In the genomic region with DNA sequence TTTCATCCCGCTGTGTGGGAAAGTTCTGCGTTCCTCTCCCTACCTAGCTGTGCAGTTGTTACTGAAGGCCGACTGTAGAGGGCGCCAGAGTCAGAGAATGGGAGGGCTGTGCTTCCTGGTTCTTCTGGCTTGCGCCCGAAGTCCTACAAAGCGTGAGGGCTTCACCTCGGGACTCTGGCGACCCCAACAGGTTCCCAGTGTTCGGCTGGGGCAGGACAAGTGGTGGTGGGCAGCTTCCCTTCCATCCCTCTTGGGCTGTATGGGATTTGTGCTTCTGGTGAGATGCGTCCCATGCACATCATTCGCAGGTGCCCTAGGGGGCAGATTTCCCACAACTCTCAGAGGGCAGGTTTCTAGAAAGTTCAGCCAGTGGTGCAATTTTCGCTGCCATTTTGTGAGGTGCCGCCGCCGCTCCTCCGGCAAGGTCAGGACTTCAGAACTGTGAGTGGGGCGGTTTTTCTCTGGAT, we compare ENCODE assay signal across 8 cellular contexts. TPM values are rescaled to one million over a fixed set of nuclear protein-coding genes. Genes with fewer than 3 reads are reported as not detected.
A peak's percentile ranks its signal among the peaks of the same experiment; 100 is the strongest.
DNase-seq lines count a peak whose midpoint lies in the region; ATAC-seq and TF ChIP-seq lines count a peak whose summit lies in the region.

No MANE protein-coding gene starts in this region.

- no peaks in the 10 kb centered on the region for H3K9me3 ChIP-seq in ascending aorta

- H3K4me3 ChIP-seq in BJ (ENCODE audit: low read depth, low read length) (no peak overlapping the region), ascending aorta (no peak overlapping the region)

- H3K27me3 ChIP-seq in BJ (ENCODE audit: control insufficient read depth, insufficient read depth, low read length), result no peaks in the 10 kb centered on the region
- no peaks in the 10 kb centered on the region for H3K27me3 ChIP-seq in ascending aorta

- peak; percentile 52; the same call in 1 of the 2 replicates for TF ChIP-seq CTCF in BJ (IDR thresholded peaks at IDR 0.05; ENCODE audit: insufficient read depth, low read depth, low read length)
- peak in 2 of 3 experiments; percentile 6 to 27 for TF ChIP-seq CTCF in ascending aorta (IDR thresholded peaks at IDR 0.05)

- DNase-seq in BJ (ENCODE audit: low read depth) (no peak), NCI-H460 (ENCODE audit: extremely low read depth, low read depth) (peak; percentile 52), ascending aorta (ENCODE audit: low spot score in 2 of 2) (no peak), pons (ENCODE audit: low spot score) (peak; percentile 2), epidermal melanocyte (ENCODE audit: insufficient read length, low spot score) (no peak), DMS 273 (lab: John Stamatoyannopoulos, UW; ENCODE audit: unreplicated experiment) (no peak), NCI-H345 (lab: John Stamatoyannopoulos, UW) (no peak)

- CTCF ChIA-PET in BJ (lab: Yijun Ruan, JAX), result no interaction called here

- intact Hi-C loops in ascending aorta (cut with DNase I), result no loop called here

- no peaks in the 10 kb centered on the region for H3K4me1 ChIP-seq in ascending aorta

- POLR2A ChIA-PET in BJ (lab: Charles Lee), result no interaction called here

- H3K36me3 ChIP-seq in BJ (ENCODE audit: control insufficient read depth, insufficient read depth, low read length) (no peaks in the 10 kb centered on the region), ascending aorta (no peaks in the 10 kb centered on the region)

- ATAC-seq in GM19467 (IDR thresholded peaks at IDR 0.05; ENCODE audit: unreplicated experiment), result peak; percentile 58

- H3K27ac ChIP-seq in ascending aorta, result no peak overlapping the region

RNA-seq across cellular contexts. Expression of gene CT45A3, which starts 27.3 kb away (rescaled TPM):
- not detected in 2 replicates for polyA plus RNA-seq in BJ (2011; rRNA removed)
- not detected in 2 replicates for polyA minus RNA-seq in BJ (2011; rRNA and poly(A)+ RNA removed)
- not detected in 2 replicates for total RNA-seq in NCI-H460 (2014; rRNA removed; shearing (Covaris generic))
- not detected in 2 replicates for polyA plus RNA-seq in NCI-H460 (2014; cell fraction: nucleus; rRNA removed)
- total RNA-seq in ascending aorta, result not detected

RNA-seq across cellular contexts. Expression of gene CT45A1, which starts 27.3 kb away (rescaled TPM):
- not detected in 2 replicates for polyA plus RNA-seq in BJ (2011; rRNA removed)
- not detected in 2 replicates for polyA minus RNA-seq in BJ (2011; rRNA and poly(A)+ RNA removed)
- total RNA-seq in NCI-H460 (2014; rRNA removed; shearing (Covaris generic)), result not detected in 2 replicates
- not detected in 2 replicates for polyA plus RNA-seq in NCI-H460 (2014; cell fraction: nucleus; rRNA removed)
- total RNA-seq in ascending aorta, result not detected

RNA-seq across cellular contexts. Expression of gene CT45A5, which starts 44.6 kb away (rescaled TPM):
- polyA plus RNA-seq in BJ (2011; rRNA removed), result not detected in 2 replicates
- polyA minus RNA-seq in BJ (2011; rRNA and poly(A)+ RNA removed), result not detected in 2 replicates
- not detected in 2 replicates for total RNA-seq in NCI-H460 (2014; rRNA removed; shearing (Covaris generic))
- not detected in 2 replicates for polyA plus RNA-seq in NCI-H460 (2014; cell fraction: nucleus; rRNA removed)
- total RNA-seq in ascending aorta, result not detected

Comparison
In these comparisons a context has a peak if more than half of its experiments do, and no peak if none do; other contexts are left out.
1. DNase-seq: peak in NCI-H460 (single experiment) and pons (single experiment); none in BJ (single experiment), ascending aorta (0 of 2), epidermal melanocyte (single experiment), DMS 273 (single experiment) and NCI-H345 (single experiment).